Comparison of ENCODE assay signal across 1 cellular context in the genomic region with DNA sequence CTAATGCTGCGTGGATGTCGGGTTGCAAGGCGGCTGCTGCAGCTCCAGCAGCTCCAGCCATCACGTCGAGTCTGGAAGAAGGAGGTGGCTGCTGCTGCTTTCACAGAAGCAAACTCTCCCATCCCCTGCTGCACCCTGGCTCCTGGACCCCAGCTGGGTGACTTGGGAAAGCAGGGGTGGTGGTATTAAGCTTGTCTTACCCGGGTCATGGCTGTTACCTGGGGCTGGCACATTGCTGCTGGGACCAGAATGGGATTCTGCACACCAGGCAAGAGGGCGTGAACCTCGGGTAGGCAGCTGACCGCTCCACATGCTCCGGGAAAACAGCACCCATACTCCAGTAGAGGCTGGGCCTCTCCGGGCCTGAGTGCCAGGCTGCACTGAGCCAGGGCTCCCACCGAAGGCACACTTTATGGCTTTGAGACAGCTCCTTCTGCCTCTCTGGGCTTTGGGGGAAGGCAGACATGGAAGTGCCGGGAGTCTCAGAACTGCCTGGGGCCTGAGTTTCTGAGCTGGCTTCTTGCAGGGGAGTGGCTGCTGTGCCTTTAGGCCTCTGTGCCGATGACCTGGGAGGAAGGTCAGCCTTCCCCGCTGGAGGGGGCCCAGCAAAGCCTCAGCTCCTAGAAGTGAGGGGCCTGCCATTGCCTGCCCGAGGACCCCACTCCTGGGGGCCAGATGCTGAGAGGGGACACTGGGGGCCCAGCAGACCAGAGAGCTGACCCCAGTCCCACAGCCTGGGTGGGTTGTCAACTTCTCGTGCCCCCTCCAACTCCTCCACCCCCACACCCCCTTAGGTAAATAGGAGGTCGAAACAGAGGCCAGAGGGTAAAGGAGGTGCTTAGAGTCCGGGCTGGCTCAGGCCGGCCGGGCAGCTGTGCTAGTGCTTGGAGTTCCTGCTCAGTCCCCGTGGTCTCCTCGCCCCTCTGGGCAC.
TF ChIP-seq lines count a peak whose summit lies in the region.

No MANE protein-coding gene starts in this region.

TF ChIP-seq in HCT116, 20 proteins besides CTCF, POLR2A, EP300 and RAD21 (continued from another document):
- TF ChIP-seq SP1 (IDR thresholded peaks at IDR 0.05; ENCODE audit: low read depth) (no peak), TCF7L2 (IDR thresholded peaks at IDR 0.05; ENCODE audit: borderline replicate concordance, extremely low read depth, insufficient read depth, insufficient read length) (no peak), POLR2AphosphoS5 (IDR thresholded peaks at IDR 0.05; ENCODE audit: low read depth, low read length) (no peak), EGR1 (IDR thresholded peaks at IDR 0.05; ENCODE audit: low read depth) (no peak), ZNF274 (IDR thresholded peaks at IDR 0.05; ENCODE audit: low read depth, low read length) (no peak)
- TF ChIP-seq, protein P1, sequence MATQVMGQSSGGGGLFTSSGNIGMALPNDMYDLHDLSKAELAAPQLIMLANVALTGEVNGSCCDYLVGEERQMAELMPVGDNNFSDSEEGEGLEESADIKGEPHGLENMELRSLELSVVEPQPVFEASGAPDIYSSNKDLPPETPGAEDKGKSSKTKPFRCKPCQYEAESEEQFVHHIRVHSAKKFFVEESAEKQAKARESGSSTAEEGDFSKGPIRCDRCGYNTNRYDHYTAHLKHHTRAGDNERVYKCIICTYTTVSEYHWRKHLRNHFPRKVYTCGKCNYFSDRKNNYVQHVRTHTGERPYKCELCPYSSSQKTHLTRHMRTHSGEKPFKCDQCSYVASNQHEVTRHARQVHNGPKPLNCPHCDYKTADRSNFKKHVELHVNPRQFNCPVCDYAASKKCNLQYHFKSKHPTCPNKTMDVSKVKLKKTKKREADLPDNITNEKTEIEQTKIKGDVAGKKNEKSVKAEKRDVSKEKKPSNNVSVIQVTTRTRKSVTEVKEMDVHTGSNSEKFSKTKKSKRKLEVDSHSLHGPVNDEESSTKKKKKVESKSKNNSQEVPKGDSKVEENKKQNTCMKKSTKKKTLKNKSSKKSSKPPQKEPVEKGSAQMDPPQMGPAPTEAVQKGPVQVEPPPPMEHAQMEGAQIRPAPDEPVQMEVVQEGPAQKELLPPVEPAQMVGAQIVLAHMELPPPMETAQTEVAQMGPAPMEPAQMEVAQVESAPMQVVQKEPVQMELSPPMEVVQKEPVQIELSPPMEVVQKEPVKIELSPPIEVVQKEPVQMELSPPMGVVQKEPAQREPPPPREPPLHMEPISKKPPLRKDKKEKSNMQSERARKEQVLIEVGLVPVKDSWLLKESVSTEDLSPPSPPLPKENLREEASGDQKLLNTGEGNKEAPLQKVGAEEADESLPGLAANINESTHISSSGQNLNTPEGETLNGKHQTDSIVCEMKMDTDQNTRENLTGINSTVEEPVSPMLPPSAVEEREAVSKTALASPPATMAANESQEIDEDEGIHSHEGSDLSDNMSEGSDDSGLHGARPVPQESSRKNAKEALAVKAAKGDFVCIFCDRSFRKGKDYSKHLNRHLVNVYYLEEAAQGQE (IDR thresholded peaks at IDR 0.05; ENCODE audit: low read depth), result no peak
